Comparison of ENCODE assay signal across 8 cellular contexts in genomic region chr1:2289607-2290006, GRCh38.
A peak's percentile ranks its signal among the peaks of the same experiment; 100 is the strongest.
DNase-seq lines count a peak whose midpoint lies in the region; ATAC-seq, FAIRE-seq and TF ChIP-seq lines count a peak whose summit lies in the region.

No MANE protein-coding gene starts in this region.

- H3K4me3 Mint-ChIP-seq in stimulated activated naive CD8-positive, alpha-beta T cell treated with anti-CD3 and anti-CD28 coated beads, Interleukin-15, Interleukin-2, amounts not matched to agents 100 ng/mL and 50 ng/mL, for 24 hours: peak overlapping the region; percentile 80
- H3K4me3 Mint-ChIP-seq in naive thymus-derived CD4-positive, alpha-beta T cell: peak overlapping the region; percentile 81 to 94 (median 88)

- H3K27me3 ChIP-seq in breast epithelium: no peaks in the 10 kb centered on the region
- H3K27me3 ChIP-seq in naive thymus-derived CD4-positive, alpha-beta T cell (ENCODE audit: control insufficient read depth in 2 of 2, insufficient read depth in 2 of 2, low read length in 2 of 2): no peaks in the 10 kb centered on the region

- no peak for DNase-seq in stimulated activated naive CD8-positive, alpha-beta T cell treated with anti-CD3 and anti-CD28 coated beads, Interleukin-15, Interleukin-2, amounts not matched to agents 100 U/mL and 50 U/mL, for 24 hours
- no peak for DNase-seq in breast epithelium (ENCODE audit: low spot score in 2 of 2)
- no peak for DNase-seq in naive thymus-derived CD4-positive, alpha-beta T cell
- DNase-seq in NCI-H446 treated with DMSO at 0.1 percent for 48 hours (lab: John Stamatoyannopoulos, UW): no peak
- DNase-seq in urothelium cell line (ENCODE audit: low spot score): no peak

- peak overlapping the region; percentile 80 to 94 for H3K27ac ChIP-seq in breast epithelium
- peak overlapping the region; percentile 68 for H3K27ac ChIP-seq in naive thymus-derived CD4-positive, alpha-beta T cell (ENCODE audit: low read depth, low read length)

- no peak for TF ChIP-seq CTCF in breast epithelium (IDR thresholded peaks at IDR 0.05)

- FAIRE-seq in urothelium cell line (lab: Jason Lieb, UNC): no peak

- intact Hi-C loops in breast epithelium (cut with DNase I; ENCODE audit: low total_unique reads): no loop called here
- intact Hi-C loops in naive thymus-derived CD4-positive, alpha-beta T cell (cut with micrococcal nuclease): loop anchor here (1.0 to 10.0 kb wide), 6 partner anchors 12 to 235 kb away; partner anchors contain the start of gene PANK4 (in 1 of the 2)

- peaks cover 79% of the 10 kb centered on the region for H3K4me1 Mint-ChIP-seq in stimulated activated naive CD8-positive, alpha-beta T cell treated with anti-CD3 and anti-CD28 coated beads, Interleukin-15, Interleukin-2, amounts not matched to agents 100 ng/mL and 50 ng/mL, for 24 hours (ENCODE audit: low read depth)
- peaks cover 48 to 92% (median 66%) of the 10 kb centered on the region in 7 donors for H3K4me1 Mint-ChIP-seq in naive thymus-derived CD4-positive, alpha-beta T cell

- H3K4me1 ChIP-seq in breast epithelium: peaks cover 30 to 32% of the 10 kb centered on the region in 2 donors
- H3K4me1 ChIP-seq in naive thymus-derived CD4-positive, alpha-beta T cell (ENCODE audit: control insufficient read depth in 2 of 2, insufficient read depth in 2 of 2, low read length in 2 of 2): peaks cover 47 to 80% of the 10 kb centered on the region in 2 donors

- no peaks in the 10 kb centered on the region for H3K9me3 Mint-ChIP-seq in stimulated activated naive CD8-positive, alpha-beta T cell treated with anti-CD3 and anti-CD28 coated beads, Interleukin-15, Interleukin-2, amounts not matched to agents 100 ng/mL and 50 ng/mL, for 24 hours
- no peaks in the 10 kb centered on the region for H3K9me3 Mint-ChIP-seq in naive thymus-derived CD4-positive, alpha-beta T cell

- H3K27me3 Mint-ChIP-seq in stimulated activated naive CD8-positive, alpha-beta T cell treated with anti-CD3 and anti-CD28 coated beads, Interleukin-15, Interleukin-2, amounts not matched to agents 100 ng/mL and 50 ng/mL, for 24 hours: no peaks in the 10 kb centered on the region
- no peaks in the 10 kb centered on the region for H3K27me3 Mint-ChIP-seq in naive thymus-derived CD4-positive, alpha-beta T cell

- peak overlapping the region; percentile 91 for H3K27ac Mint-ChIP-seq in stimulated activated naive CD8-positive, alpha-beta T cell treated with anti-CD3 and anti-CD28 coated beads, Interleukin-15, Interleukin-2, amounts not matched to agents 100 ng/mL and 50 ng/mL, for 24 hours
- H3K27ac Mint-ChIP-seq in naive thymus-derived CD4-positive, alpha-beta T cell: peak overlapping the region; percentile 95 to 97 (median 96)

- no peak for TF ChIP-seq POLR2A in breast epithelium (IDR thresholded peaks at IDR 0.05)

- ATAC-seq in stimulated activated naive CD8-positive, alpha-beta T cell treated with anti-CD3 and anti-CD28 coated beads, Interleukin-15, Interleukin-2, amounts not matched to agents 100 U/mL and 50 U/mL, for 24 hours: no peak
- no peak for ATAC-seq in naive thymus-derived CD4-positive, alpha-beta T cell
- no peak for ATAC-seq in HG03280 (IDR thresholded peaks at IDR 0.05; ENCODE audit: unreplicated experiment)
- no peak for ATAC-seq in SK-N-SH treated with all-trans-retinoic acid at 6 μM for 48 hours

- no peaks in the 10 kb centered on the region for H3K36me3 ChIP-seq in breast epithelium
- peaks cover 0 to 5% (median 4%) of the 10 kb centered on the region in 3 experiments for H3K36me3 ChIP-seq in naive thymus-derived CD4-positive, alpha-beta T cell (ENCODE audit: control insufficient read depth in 2 of 3, insufficient read depth in 3 of 3, low read length in 3 of 3)

- POLR2A ChIA-PET in naive thymus-derived CD4-positive, alpha-beta T cell (lab: Charles Lee): interaction anchor here (0.9 to 5.2 kb wide), 7 partner anchors 10 to 86 kb away, joined by 3 to 37 read pairs (median 4); partner anchors contain the start of gene SKI

- H3K36me3 Mint-ChIP-seq in stimulated activated naive CD8-positive, alpha-beta T cell treated with anti-CD3 and anti-CD28 coated beads, Interleukin-15, Interleukin-2, amounts not matched to agents 100 ng/mL and 50 ng/mL, for 24 hours (ENCODE audit: low read depth): peaks cover 11% of the 10 kb centered on the region
- H3K36me3 Mint-ChIP-seq in naive thymus-derived CD4-positive, alpha-beta T cell: peaks cover 0 to 5% (median 4%) of the 10 kb centered on the region in 5 donors

- CTCF ChIA-PET in naive thymus-derived CD4-positive, alpha-beta T cell (lab: Charles Lee): interaction anchor here (1.2 kb wide), 1 partner anchor 94 kb away, joined by 7 read pairs; the partner anchor contains the start of gene FAAP20

- H3K9me3 ChIP-seq in breast epithelium: no peaks in the 10 kb centered on the region
- H3K9me3 ChIP-seq in naive thymus-derived CD4-positive, alpha-beta T cell (ENCODE audit: control insufficient read depth in 2 of 3, low read length in 3 of 3): no peaks in the 10 kb centered on the region

- H3K4me3 ChIP-seq in breast epithelium: no peak overlapping the region
- peak overlapping the region; percentile 52 for H3K4me3 ChIP-seq in naive thymus-derived CD4-positive, alpha-beta T cell (ENCODE audit: low read length)

TF ChIP-seq in SK-N-SH treated with all-trans-retinoic acid at 6 μM for 48 hours, 23 proteins besides CTCF, POLR2A, EP300 and RAD21 (continues in another document):
- TF ChIP-seq TSHZ2 (CRISPR knock-in tag; IDR thresholded peaks at IDR 0.05): no peak
- no peak for TF ChIP-seq CREB5 (CRISPR knock-in tag; IDR thresholded peaks at IDR 0.05; ENCODE audit: low read depth)
- no peak for TF ChIP-seq ZFP3 (CRISPR knock-in tag; IDR thresholded peaks at IDR 0.05)
- no peak for TF ChIP-seq ISL1 (CRISPR knock-in tag; IDR thresholded peaks at IDR 0.05)
- TF ChIP-seq CSRNP3 (CRISPR knock-in tag; IDR thresholded peaks at IDR 0.05): no peak
- TF ChIP-seq PPARA (CRISPR knock-in tag; IDR thresholded peaks at IDR 0.05; ENCODE audit: borderline replicate concordance): no peak
- TF ChIP-seq ZNF565 (CRISPR knock-in tag; conservative IDR thresholded peaks at IDR 0.05; ENCODE audit: low read depth): no peak
- TF ChIP-seq GLIS3 (CRISPR knock-in tag; IDR thresholded peaks at IDR 0.05): no peak
- TF ChIP-seq ARNTL (CRISPR knock-in tag; IDR thresholded peaks at IDR 0.05; ENCODE audit: borderline replicate concordance, low read depth): no peak
- TF ChIP-seq ESRRG (CRISPR knock-in tag; IDR thresholded peaks at IDR 0.05): no peak
- TF ChIP-seq ZNF8 (CRISPR knock-in tag; IDR thresholded peaks at IDR 0.05): no peak
- no peak for TF ChIP-seq TCF4 (CRISPR knock-in tag; IDR thresholded peaks at IDR 0.05; ENCODE audit: borderline replicate concordance)
